In the genomic region with DNA sequence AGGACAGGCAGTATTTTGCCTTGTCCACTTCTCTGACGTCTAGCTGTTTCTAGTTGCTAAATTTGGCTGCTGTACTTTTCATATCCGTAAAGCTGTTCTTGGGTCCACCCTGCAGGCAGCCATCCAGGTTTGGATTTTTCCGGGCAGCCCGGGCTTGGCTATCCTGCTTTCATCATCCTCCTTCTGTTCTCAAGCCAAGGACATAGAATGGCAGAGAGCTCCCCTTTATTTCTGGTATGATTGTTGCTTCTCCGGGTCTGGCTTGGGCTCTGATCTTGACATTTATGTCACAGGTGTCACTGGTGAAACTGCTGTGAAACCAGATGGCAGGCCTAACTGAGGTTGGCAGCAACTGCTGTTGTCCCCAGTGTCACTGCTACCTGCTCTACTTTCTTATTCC, we compare ENCODE assay signal across 12 cellular contexts. TPM values are rescaled to one million over a fixed set of nuclear protein-coding genes. Genes with fewer than 3 reads are reported as not detected.
DNase-seq lines count a peak whose midpoint lies in the region; ATAC-seq and TF ChIP-seq lines count a peak whose summit lies in the region.
"Had no signal": no experiment of that assay in that cellular context is flagged by ENCODE, and none has a peak within 500 bp of the region (broad histone marks: within the 10 kb centered on the region; RNA-seq: fewer than 3 reads in every experiment).

No MANE protein-coding gene starts in this region.

- no peak overlapping the region for H2BK12ac ChIP-seq in trophoblast cell (ENCODE audit: low read length)

- no peak for TF ChIP-seq EP300 in gastroesophageal sphincter (IDR thresholded peaks at IDR 0.05)

- no peak overlapping the region for H3K23ac ChIP-seq in trophoblast cell (ENCODE audit: low read length)

- ATAC-seq in gastroesophageal sphincter (peak; percentile 94), sciatic nerve (peak; percentile 94), HG02973 (IDR thresholded peaks at IDR 0.05; ENCODE audit: unreplicated experiment) (no peak), HG02840 (IDR thresholded peaks at IDR 0.05; ENCODE audit: low FRiP score, unreplicated experiment) (no peak)

- H3K27ac ChIP-seq in adrenal gland (peak overlapping the region in 2 of 5 donors; percentile 8 to 27), gastroesophageal sphincter (peak overlapping the region in 3 of 4 donors; percentile 33 to 53 (median 42)), trophoblast cell (ENCODE audit: low read depth, low read length) (no peak overlapping the region)
- H3K27ac ChIP-seq: vagina had no signal

- H2BK120ac ChIP-seq in trophoblast cell (ENCODE audit: insufficient read depth, low read length, poor library complexity) = no peak overlapping the region

- no peaks in the 10 kb centered on the region for H3K79me1 ChIP-seq in trophoblast cell (ENCODE audit: low read length)

- no peak overlapping the region for H4K8ac ChIP-seq in trophoblast cell (ENCODE audit: low read depth, low read length)

- TF ChIP-seq CTCF in adrenal gland (IDR thresholded peaks at IDR 0.05) (no peak), gastroesophageal sphincter (IDR thresholded peaks at IDR 0.05) (no peak)

- intact Hi-C loops in adrenal gland (cut with DNase I) (no loop called here), sciatic nerve (cut with DNase I) (no loop called here)

- H2AFZ ChIP-seq in trophoblast cell (ENCODE audit: insufficient read depth, low read length, poor library complexity) = no peak overlapping the region

- no peak overlapping the region for H4K91ac ChIP-seq in trophoblast cell (ENCODE audit: low read depth, low read length)

- no peak overlapping the region for H3K9ac ChIP-seq in trophoblast cell (ENCODE audit: low read length)

- in situ Hi-C loops in G401 (cut with HindIII; ENCODE audit: low sequenced_read_pairs) = no loop called here

- WGBS in adrenal gland, 4 donors = 21 to 34% (median 29%) methylated on average over 5 of the region's 5 CpGs
- 15 to 28% methylated on average over 5 of the region's 5 CpGs for WGBS in gastroesophageal sphincter (ENCODE audit: low coverage in 1 of 2), 2 donors
- WGBS in trophoblast cell (ENCODE audit: extremely low coverage, insufficient coverage, insufficient read length) = no CpG with 5 or more reads among the region's 5 CpGs

- DNase-seq in G401 (ENCODE audit: low spot score) = peak; percentile 100
- DNase-seq in adrenal gland = peak; percentile 70 to 86 (median 81)
- peak; percentile 82 for DNase-seq in sciatic nerve (ENCODE audit: low spot score)
- no peak for DNase-seq in OCI-M1 (lab: John Stamatoyannopoulos, UW)
- DNase-seq in trophoblast cell = no peak
- DNase-seq: activated naive CD8-positive, alpha-beta T cell treated with anti-CD3 and anti-CD28 coated beads, Interleukin-2, amount 10 ng/mL, durations not matched to agents 7 days and 5 days; endodermal cell had no signal

- no peaks in the 10 kb centered on the region for H3K36me3 ChIP-seq in adrenal gland (replicated peaks in 1 of 2)
- no peaks in the 10 kb centered on the region for H3K36me3 ChIP-seq in gastroesophageal sphincter
- no peaks in the 10 kb centered on the region for H3K36me3 ChIP-seq in trophoblast cell (ENCODE audit: control insufficient read depth in 1 of 2, insufficient read depth in 2 of 2, low read length in 2 of 2)
- H3K36me3 ChIP-seq: vagina had no signal

- H4K12ac ChIP-seq in trophoblast cell (ENCODE audit: low read depth, low read length) = no peak overlapping the region

- H2BK5ac ChIP-seq in trophoblast cell (ENCODE audit: low read depth, low read length, poor library complexity) = no peak overlapping the region

- peaks cover 4 to 8% of the 10 kb centered on the region in 2 donors for H3K4me1 ChIP-seq in adrenal gland (replicated peaks in 1 of 2)
- H3K4me1 ChIP-seq in gastroesophageal sphincter = peaks cover 0 to 23% (median 3%) of the 10 kb centered on the region in 3 donors
- no peaks in the 10 kb centered on the region for H3K4me1 ChIP-seq in trophoblast cell (ENCODE audit: control insufficient read depth in 1 of 2, insufficient read depth in 2 of 2, low read length in 2 of 2)
- H3K4me1 ChIP-seq: vagina had no signal

- H3K9me3 ChIP-seq in adrenal gland (replicated peaks in 1 of 3) = no peaks in the 10 kb centered on the region
- H3K9me3 ChIP-seq in gastroesophageal sphincter = no peaks in the 10 kb centered on the region
- no peaks in the 10 kb centered on the region for H3K9me3 ChIP-seq in trophoblast cell (ENCODE audit: insufficient read depth, low read depth, low read length)
- H3K9me3 ChIP-seq: vagina had no signal

- no peak overlapping the region for H3K14ac ChIP-seq in trophoblast cell (ENCODE audit: low read length)

- no peak overlapping the region for H3K4me2 ChIP-seq in trophoblast cell (ENCODE audit: low read length)

- TF ChIP-seq POLR2A in adrenal gland (IDR thresholded peaks at IDR 0.05) (no peak), gastroesophageal sphincter (IDR thresholded peaks at IDR 0.05) (no peak)

- no peaks in the 10 kb centered on the region for H3K79me2 ChIP-seq in trophoblast cell (ENCODE audit: control insufficient read depth, insufficient read depth, low read length, poor library complexity)

- H3K4me3 ChIP-seq in adrenal gland (no peak overlapping the region), gastroesophageal sphincter (no peak overlapping the region), trophoblast cell (ENCODE audit: low read depth, low read length) (no peak overlapping the region)
- H3K4me3 ChIP-seq: vagina had no signal

- H3K18ac ChIP-seq in trophoblast cell (ENCODE audit: low read length) = no peak overlapping the region

- H3K27me3 ChIP-seq in adrenal gland = no peaks in the 10 kb centered on the region
- no peaks in the 10 kb centered on the region for H3K27me3 ChIP-seq in gastroesophageal sphincter
- H3K27me3 ChIP-seq in trophoblast cell (ENCODE audit: insufficient read depth, low read length) = no peaks in the 10 kb centered on the region
- H3K27me3 ChIP-seq: vagina had no signal

- H2AK5ac ChIP-seq in trophoblast cell (ENCODE audit: low read length) = no peak overlapping the region

- H3K4ac ChIP-seq in trophoblast cell (ENCODE audit: low read depth, low read length) = no peak overlapping the region

RNA-seq across cellular contexts. Expression of a gene that starts 35.5 kb away (rescaled TPM):
- total RNA-seq in G401 (2014; rRNA removed; shearing (Covaris generic)) = not detected in 2 replicates
- total RNA-seq in adrenal gland (1 to 10 TPM in 3 of 8 donors, under 1 TPM in 5; 0.34 to 2.6 (median 0.84) TPM), gastroesophageal sphincter (1 to 10 TPM in 1 of 4 donors, under 1 TPM in 3; 0.12 to 1.3 (median 0.64) TPM), sciatic nerve (1.9 TPM)
- polyA plus RNA-seq in adrenal gland = 1 to 10 TPM; 1.0 to 3.5 (median 2.0) TPM
- polyA plus RNA-seq in trophoblast cell (2013) = 0.10 and 0.14 TPM in 2 replicates
- total RNA-seq: NCI-H460 had no signal

Comparison
In these comparisons a context has a peak if more than half of its experiments do, and no peak if none do; other contexts are left out.
1. DNase-seq: peak in G401 (single experiment), adrenal gland (7 of 7) and sciatic nerve (single experiment); none in OCI-M1 (single experiment) and trophoblast cell (0 of 2).
2. ATAC-seq: peak in gastroesophageal sphincter (single experiment) and sciatic nerve (single experiment); none in HG02973 (single experiment) and HG02840 (single experiment).